In genomic region chrX:38220024-38220935, GRCh38 we compare ENCODE assay signal across 8 cellular contexts. TPM values are rescaled to one million over a fixed set of nuclear protein-coding genes. Genes with fewer than 3 reads are reported as not detected.
DNase-seq lines count a peak whose midpoint lies in the region; FAIRE-seq and TF ChIP-seq lines count a peak whose summit lies in the region.

TSS of gene SRPX (minus strand) at chrX:38220871. CDS start at chrX:38220792, 79 bp downstream.

- TF ChIP-seq CTCF in VCaP (conservative IDR thresholded peaks at IDR 0.05) (peak; percentile 43), fibroblast of the aortic adventitia (IDR thresholded peaks at IDR 0.05; ENCODE audit: insufficient read depth, low read length) (peak; percentile 41), D721Med (IDR thresholded peaks at IDR 0.05; ENCODE audit: insufficient read depth, missing control alignments) (no peak)

- H3K4me1 ChIP-seq in neuron (ENCODE audit: insufficient read depth, low read length) = peaks cover 6% of the 10 kb centered on the region

- H3K4me3 ChIP-seq in fibroblast of the aortic adventitia (ENCODE audit: low read depth, low read length) = peak within 1 kb of the TSS; percentile 77
- peak within 1 kb of the TSS; percentile 47 for H3K4me3 ChIP-seq in neuron (ENCODE audit: low read length)

- H3K9me3 ChIP-seq in neuron (ENCODE audit: low read length) = no peaks in the 10 kb centered on the region

- no peaks in the 10 kb centered on the region for H3K36me3 ChIP-seq in neuron (ENCODE audit: insufficient read depth, low read length)

- H3K27me3 ChIP-seq in neuron (ENCODE audit: insufficient read depth, low read length) = peaks cover 21% of the 10 kb centered on the region

- DNase-seq in activated CD8-positive, alpha-beta memory T cell treated with anti-CD3 and anti-CD28 coated beads, Interleukin-2, amount 50 U/mL, for 48 hours = peak; percentile 50
- no peak for DNase-seq in activated CD8-positive, alpha-beta memory T cell treated with anti-CD3 and anti-CD28 coated beads, Interleukin-2, amount 50 U/mL, for 4 hours
- DNase-seq in KBM-7 (peak; percentile 69), fibroblast of the aortic adventitia (ENCODE audit: low read depth) (peak; percentile 60), D721Med (ENCODE audit: insufficient read length, low spot score) (no peak), midbrain (lab: John Stamatoyannopoulos, UW) (no peak)

- FAIRE-seq in D721Med (lab: Jason Lieb, UNC) = no peak

- H2AFZ ChIP-seq in neuron (ENCODE audit: low read depth, low read length) = peak within 1 kb of the TSS; percentile 73

- in situ Hi-C loops in KBM-7 (cut with MboI; ENCODE audit: low pct_unique_long_range_greater_than_20kb, low sequenced_read_pairs) = no loop called here

- H3K27ac ChIP-seq in VCaP = no peak within 1 kb of the TSS

RNA-seq across cellular contexts. Expression of gene SRPX, which starts in this region (rescaled TPM):
- total RNA-seq in fibroblast of the aortic adventitia (ENCODE audit: low replicate concordance) = 142 and 242 TPM in 2 replicates

Comparison
In these comparisons a context has a peak if more than half of its experiments do, and no peak if none do; other contexts are left out.
1. DNase-seq: peak in activated CD8-positive, alpha-beta memory T cell treated with anti-CD3 and anti-CD28 coated beads, Interleukin-2, amount 50 U/mL, for 48 hours (single experiment), KBM-7 (single experiment) and fibroblast of the aortic adventitia (single experiment); none in activated CD8-positive, alpha-beta memory T cell treated with anti-CD3 and anti-CD28 coated beads, Interleukin-2, amount 50 U/mL, for 4 hours (single experiment), D721Med (single experiment) and midbrain (single experiment).